Comparison of ENCODE assay signal across 9 cellular contexts in the genomic region with DNA sequence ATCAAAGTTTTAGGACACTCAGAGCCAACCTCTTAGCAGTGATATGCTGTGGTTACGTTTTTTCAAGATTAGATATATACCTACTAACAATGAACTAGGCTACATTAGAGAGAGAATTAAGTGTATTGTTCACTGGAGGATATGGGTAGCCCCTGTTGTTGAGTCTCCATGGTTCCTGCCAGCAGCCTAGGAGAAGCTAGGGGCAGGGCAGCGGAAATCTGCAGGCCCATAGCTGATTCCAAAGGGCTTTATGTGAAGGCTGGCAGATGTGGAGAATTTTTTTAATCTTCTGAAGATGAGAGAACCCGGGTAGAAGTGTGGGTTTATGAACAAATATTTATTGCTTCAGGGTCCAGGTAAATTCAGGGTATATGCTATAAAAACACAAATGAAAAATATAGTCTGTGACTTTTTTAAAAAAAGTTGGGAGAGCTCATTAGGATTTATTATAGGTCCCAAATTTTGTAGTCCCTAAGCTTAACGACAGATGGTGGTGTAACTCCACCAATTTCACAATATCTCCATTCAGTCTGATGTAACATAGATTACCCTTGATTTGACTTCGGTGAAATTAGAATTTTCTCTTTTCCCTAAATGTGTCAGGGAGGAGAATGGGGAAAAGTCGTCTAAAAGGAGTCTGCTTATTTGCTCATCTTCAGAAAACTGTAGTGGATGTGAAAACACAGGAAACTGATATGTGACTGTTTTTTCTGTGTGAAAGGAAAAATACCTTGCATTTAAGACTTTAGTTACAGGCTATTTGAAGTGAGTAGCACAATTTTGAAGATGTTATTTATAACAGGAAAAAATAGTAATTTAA.
DNase-seq lines count a peak whose midpoint lies in the region; ATAC-seq, FAIRE-seq and TF ChIP-seq lines count a peak whose summit lies in the region.
"Had no signal": no experiment of that assay in that cellular context is flagged by ENCODE, and none has a peak within 500 bp of the region (broad histone marks: within the 10 kb centered on the region; RNA-seq: fewer than 3 reads in every experiment).

No MANE protein-coding gene starts in this region.

- intact Hi-C loops in GM12878 (cut with micrococcal nuclease; ENCODE audit: unreplicated experiment) (loop anchor here (2.0 to 10.0 kb wide), 5 partner anchors 125 to 1769 kb away; no protein-coding TSS in a partner anchor), upper lobe of right lung (cut with DNase I) (no loop called here), natural killer cell (cut with micrococcal nuclease) (no loop called here)

- DNase-seq in A172 (ENCODE audit: low spot score) (peak; percentile 47), GM12864 (ENCODE audit: low read depth) (no peak), NCI-H2107 treated with DMSO at 0.1 percent for 48 hours (lab: John Stamatoyannopoulos, UW; ENCODE audit: unreplicated experiment) (peak; percentile 68), GM12878 (ENCODE audit: low read depth, low spot score) (no peak), left kidney (ENCODE audit: low read depth, low spot score) (peak; percentile 81), upper lobe of right lung (no peak), natural killer cell (no peak)

- no peak overlapping the region for H3K4me3 ChIP-seq in GM12864 (ENCODE audit: low read depth, low read length)
- H3K4me3 ChIP-seq in GM12878, result no peak overlapping the region
- H3K4me3 ChIP-seq in upper lobe of right lung, result no peak overlapping the region

- H3K27ac Mint-ChIP-seq in natural killer cell, result no peak overlapping the region
- H3K27ac Mint-ChIP-seq: dendritic cell treated with granulocyte-macrophage colony-stimulating factor and Interleukin-4, amounts not matched to agents 40 ng/mL and 50 ng/mL, for 4 days had no signal

- H3K9me3 Mint-ChIP-seq in natural killer cell, result peaks cover 0 to 6% of the 10 kb centered on the region in 2 donors
- H3K9me3 Mint-ChIP-seq: dendritic cell treated with granulocyte-macrophage colony-stimulating factor and Interleukin-4, amounts not matched to agents 40 ng/mL and 50 ng/mL, for 4 days had no signal

- TF ChIP-seq CTCF in GM12864 (IDR thresholded peaks at IDR 0.05; ENCODE audit: low read depth, low read length, missing control alignments) (peak; percentile 36), GM12878 (IDR thresholded peaks at IDR 0.05 in 2 of 3, conservative IDR thresholded peaks at IDR 0.05 in 1 of 3; ENCODE audit: control insufficient read depth in 2 of 3, extremely low read depth in 1 of 3, insufficient read depth in 1 of 3, low read depth in 3 of 3, low read length in 3 of 3) (peak; percentile 23 to 52 (median 23); a peak in 4 of 6 replicates), upper lobe of right lung (IDR thresholded peaks at IDR 0.05) (peak; percentile 55), natural killer cell (IDR thresholded peaks at IDR 0.05) (no peak)

- CTCF ChIA-PET in GM12878 (lab: Yijun Ruan, JAX), result interaction anchor here (0.8 to 1.7 kb wide), 7 partner anchors 57 to 1770 kb away, joined by 3 to 9 read pairs (median 5); no protein-coding TSS in a partner anchor

- H3K27me3 ChIP-seq in GM12878 (replicated peaks in 1 of 2; ENCODE audit: control insufficient read depth in 2 of 2, insufficient read depth in 2 of 2, low read length in 1 of 2), result peaks cover 6 to 34% of the 10 kb centered on the region in 2 experiments
- H3K27me3 ChIP-seq in upper lobe of right lung, result peaks cover 47% of the 10 kb centered on the region

- ATAC-seq in GM12878, result peak; percentile 40; the same call in 1 of the 3 replicates
- ATAC-seq in upper lobe of right lung, result no peak
- ATAC-seq in natural killer cell, result no peak
- no peak for ATAC-seq in GM19395 (IDR thresholded peaks at IDR 0.05; ENCODE audit: unreplicated experiment)

- WGBS in GM12878 (ENCODE audit: insufficient coverage, insufficient replicate concordance, low lambda C conversion rate, missing lambda C conversion rate), result 11% methylated on average over 6 of the region's 6 CpGs

- no peak for TF ChIP-seq EP300 in GM12878 (IDR thresholded peaks at IDR 0.05; ENCODE audit: borderline replicate concordance in 1 of 2, control insufficient read depth in 1 of 2, low read depth in 2 of 2, low read length in 2 of 2)

- peaks cover 7% of the 10 kb centered on the region in 2 donors for H3K4me1 Mint-ChIP-seq in natural killer cell

- H3K9me3 ChIP-seq in GM12878 (replicated peaks; ENCODE audit: control insufficient read depth, insufficient read depth, low read length) (no peaks in the 10 kb centered on the region), upper lobe of right lung (no peaks in the 10 kb centered on the region)

- FAIRE-seq in GM12878 (lab: Jason Lieb, UNC), result no peak

- H3K36me3 ChIP-seq in GM12878 (ENCODE audit: control insufficient read depth in 2 of 2, insufficient read depth in 2 of 2, low read length in 1 of 2), result no peaks in the 10 kb centered on the region
- no peaks in the 10 kb centered on the region for H3K36me3 ChIP-seq in upper lobe of right lung

- H3K4me2 ChIP-seq in GM12878 (ENCODE audit: control insufficient read depth, insufficient read depth), result no peak overlapping the region

- SMC1A ChIA-PET in GM12878 (lab: Charles Lee; ENCODE audit: uncharacterized antibody, unreplicated experiment), result interaction anchor here (0.7 to 1.6 kb wide), 8 partner anchors 16 to 1770 kb away, joined by 3 to 6 read pairs (median 4); no protein-coding TSS in a partner anchor

- H3K9ac ChIP-seq in GM12878 (ENCODE audit: control insufficient read depth, insufficient read depth, low read length), result no peak overlapping the region

- no peak overlapping the region for H2AFZ ChIP-seq in GM12878 (ENCODE audit: control insufficient read depth, low read depth, low read length)

- H3K4me3 Mint-ChIP-seq in natural killer cell, result no peak overlapping the region
- H3K4me3 Mint-ChIP-seq: dendritic cell treated with granulocyte-macrophage colony-stimulating factor and Interleukin-4, amounts not matched to agents 40 ng/mL and 50 ng/mL, for 4 days had no signal

- POLR2A ChIA-PET in GM12878 (lab: Charles Lee), result no interaction called here

- peaks cover 6% of the 10 kb centered on the region for H3K36me3 Mint-ChIP-seq in natural killer cell

- H3K79me2 ChIP-seq in GM12878 (ENCODE audit: control insufficient read depth, insufficient read depth, low read length), result no peaks in the 10 kb centered on the region

- RAD21 ChIA-PET in GM12878 (lab: Charles Lee; ENCODE audit: unreplicated experiment), result interaction anchor here (0.7 to 1.2 kb wide), 7 partner anchors 8 to 1768 kb away, joined by 3 to 9 read pairs (median 5); no protein-coding TSS in a partner anchor

- in situ Hi-C loops in GM12878 (cut with MboI), result no loop called here

- H3K27me3 Mint-ChIP-seq in natural killer cell (ENCODE audit: low read depth in 2 of 2), result peaks cover 50 to 52% of the 10 kb centered on the region in 2 donors

- peak; percentile 66 for TF ChIP-seq RAD21 in GM12878 (IDR thresholded peaks at IDR 0.05; ENCODE audit: insufficient read depth, low read depth, low read length)

- no TSS peak for BruUV-seq in GM12878 (replicated peaks; lab: Mats Ljungman, UMichigan)

- H3K27ac ChIP-seq in GM12878 (ENCODE audit: control insufficient read depth, insufficient read depth) (no peak overlapping the region), upper lobe of right lung (no peak overlapping the region)

- H4K20me1 ChIP-seq in GM12878 (ENCODE audit: control insufficient read depth, insufficient read depth), result no peaks in the 10 kb centered on the region

- H3K4me1 ChIP-seq in GM12878 (ENCODE audit: control insufficient read depth, insufficient read depth, low read length) (no peaks in the 10 kb centered on the region; the same call in 1 of the 2 replicates), upper lobe of right lung (peaks cover 19% of the 10 kb centered on the region)

- TF ChIP-seq POLR2A in GM12878 (IDR thresholded peaks at IDR 0.05; ENCODE audit: low read depth, low read length), result no peak

TF ChIP-seq in GM12878, 131 proteins besides CTCF, POLR2A, EP300 and RAD21:
- TF ChIP-seq SMC3 (IDR thresholded peaks at IDR 0.05; ENCODE audit: borderline replicate concordance, low read length) (peak; percentile 55; the same call in 1 of the 2 replicates), CHD4 (IDR thresholded peaks at IDR 0.05) (no peak), CHD2 (IDR thresholded peaks at IDR 0.05; ENCODE audit: borderline replicate concordance, low read depth, low read length) (no peak), YY1 (IDR thresholded peaks at IDR 0.05; ENCODE audit: low read depth, low read length) (no peak)
- TF ChIP-seq, protein P1, sequence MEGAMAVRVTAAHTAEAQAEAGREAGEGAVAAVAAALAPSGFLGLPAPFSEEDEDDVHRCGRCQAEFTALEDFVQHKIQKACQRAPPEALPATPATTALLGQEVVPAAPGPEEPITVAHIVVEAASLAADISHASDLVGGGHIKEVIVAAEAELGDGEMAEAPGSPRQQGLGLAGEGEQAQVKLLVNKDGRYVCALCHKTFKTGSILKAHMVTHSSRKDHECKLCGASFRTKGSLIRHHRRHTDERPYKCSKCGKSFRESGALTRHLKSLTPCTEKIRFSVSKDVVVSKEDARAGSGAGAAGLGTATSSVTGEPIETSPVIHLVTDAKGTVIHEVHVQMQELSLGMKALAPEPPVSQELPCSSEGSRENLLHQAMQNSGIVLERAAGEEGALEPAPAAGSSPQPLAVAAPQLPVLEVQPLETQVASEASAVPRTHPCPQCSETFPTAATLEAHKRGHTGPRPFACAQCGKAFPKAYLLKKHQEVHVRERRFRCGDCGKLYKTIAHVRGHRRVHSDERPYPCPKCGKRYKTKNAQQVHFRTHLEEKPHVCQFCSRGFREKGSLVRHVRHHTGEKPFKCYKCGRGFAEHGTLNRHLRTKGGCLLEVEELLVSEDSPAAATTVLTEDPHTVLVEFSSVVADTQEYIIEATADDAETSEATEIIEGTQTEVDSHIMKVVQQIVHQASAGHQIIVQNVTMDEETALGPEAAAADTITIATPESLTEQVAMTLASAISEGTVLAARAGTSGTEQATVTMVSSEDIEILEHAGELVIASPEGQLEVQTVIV (IDR thresholded peaks at IDR 0.05; ENCODE audit: borderline replicate concordance, partially characterized antibody), result no peak

Comparison
In these comparisons a context has a peak if more than half of its experiments do, and no peak if none do; other contexts are left out.
1. DNase-seq: peak in A172 (single experiment), NCI-H2107 treated with DMSO at 0.1 percent for 48 hours (single experiment) and left kidney (single experiment); none in GM12864 (single experiment), GM12878 (single experiment), upper lobe of right lung (single experiment) and natural killer cell (single experiment).